In genomic region chr3:87225659-87226058, GRCh38 we compare ENCODE assay signal across 14 cellular contexts. TPM values are rescaled to one million over a fixed set of nuclear protein-coding genes. Genes with fewer than 3 reads are reported as not detected.
A peak's percentile ranks its signal among the peaks of the same experiment; 100 is the strongest.
DNase-seq lines count a peak whose midpoint lies in the region; ATAC-seq and TF ChIP-seq lines count a peak whose summit lies in the region.
"Had no signal": no experiment of that assay in that cellular context is flagged by ENCODE, and none has a peak within 500 bp of the region (broad histone marks: within the 10 kb centered on the region; RNA-seq: fewer than 3 reads in every experiment).

No MANE protein-coding gene starts in this region.

- DNase-seq in CD4-positive, alpha-beta T cell = no peak
- no peak for DNase-seq in activated naive CD8-positive, alpha-beta T cell treated with anti-CD3 and anti-CD28 coated beads, Interleukin-2, amount 50 U/mL, for 24 hours
- peak; percentile 25 for DNase-seq in midbrain (lab: John Stamatoyannopoulos, UW)
- no peak for DNase-seq in OCI-M2 (lab: John Stamatoyannopoulos, UW; ENCODE audit: unreplicated experiment)
- no peak for DNase-seq in effector memory CD4-positive, alpha-beta T cell
- DNase-seq: amniotic stem cell, lower lobe of right lung, NCI-H82, T1000 had no signal

- H3K36me3 ChIP-seq in HEK293 (ENCODE audit: control insufficient read depth in 2 of 2, insufficient read depth in 1 of 2, low read length in 2 of 2) = no peaks in the 10 kb centered on the region
- H3K36me3 ChIP-seq in effector memory CD4-positive, alpha-beta T cell (ENCODE audit: control insufficient read depth, insufficient read depth, low read length) = peaks cover 3% of the 10 kb centered on the region
- H3K36me3 ChIP-seq: lower lobe of right lung had no signal

- H3K27me3 Mint-ChIP-seq in CD4-positive, alpha-beta T cell = peaks cover 22% of the 10 kb centered on the region
- H3K27me3 Mint-ChIP-seq in activated naive CD8-positive, alpha-beta T cell treated with anti-CD3 and anti-CD28 coated beads, Interleukin-2, amount 50 U/mL, for 24 hours = peaks cover 22% of the 10 kb centered on the region

- CTCF ChIA-PET in CD4-positive, alpha-beta T cell (lab: Charles Lee) = interaction anchor here (1.5 kb wide), 1 partner anchor 13 kb away, joined by 4 read pairs; no protein-coding TSS in a partner anchor
- CTCF ChIA-PET in HEK293 (lab: Yijun Ruan, JAX) = no interaction called here

- ATAC-seq in CD4-positive, alpha-beta T cell (ENCODE audit: poor library complexity) = no peak
- ATAC-seq in activated naive CD8-positive, alpha-beta T cell treated with anti-CD3 and anti-CD28 coated beads, Interleukin-2, amount 50 U/mL, for 24 hours = no peak
- ATAC-seq in GM18870 (IDR thresholded peaks at IDR 0.05; ENCODE audit: unreplicated experiment) (no peak), SK-N-SH treated with all-trans-retinoic acid at 6 μM for 48 hours (no peak)

- intact Hi-C loops in CD4-positive, alpha-beta T cell (cut with DNase I, micrococcal nuclease) = loop anchor here in 1 of 2 experiments (5.0 kb wide), 1 partner anchor 922 kb away; the partner anchor contains the start of gene C3orf38

- H3K4me3 Mint-ChIP-seq in CD4-positive, alpha-beta T cell = peak overlapping the region; percentile 85
- H3K4me3 Mint-ChIP-seq in activated naive CD8-positive, alpha-beta T cell treated with anti-CD3 and anti-CD28 coated beads, Interleukin-2, amount 50 U/mL, for 24 hours = peak overlapping the region; percentile 51

- H3K27ac ChIP-seq in CD4-positive, alpha-beta T cell (ENCODE audit: low read depth, low read length) = no peak overlapping the region
- H3K27ac ChIP-seq in HEK293 (ENCODE audit: extremely low read depth, low read depth, low read length) = no peak overlapping the region
- no peak overlapping the region for H3K27ac ChIP-seq in effector memory CD4-positive, alpha-beta T cell (ENCODE audit: insufficient read depth, low read length, poor library complexity, severe bottlenecking)
- H3K27ac ChIP-seq: lower lobe of right lung had no signal

- no peak overlapping the region for H3K4me3 ChIP-seq in HEK293 (ENCODE audit: low read depth, low read length)
- H3K4me3 ChIP-seq in effector memory CD4-positive, alpha-beta T cell (ENCODE audit: insufficient read depth, low read depth, low read length, poor library complexity, severe bottlenecking) = no peak overlapping the region

- peak overlapping the region; percentile 93 for H3K27ac Mint-ChIP-seq in CD4-positive, alpha-beta T cell
- H3K27ac Mint-ChIP-seq in activated naive CD8-positive, alpha-beta T cell treated with anti-CD3 and anti-CD28 coated beads, Interleukin-2, amount 50 U/mL, for 24 hours = peak overlapping the region; percentile 31

- peaks cover 38% of the 10 kb centered on the region for H3K4me1 Mint-ChIP-seq in CD4-positive, alpha-beta T cell (ENCODE audit: low read depth)
- H3K4me1 Mint-ChIP-seq in activated naive CD8-positive, alpha-beta T cell treated with anti-CD3 and anti-CD28 coated beads, Interleukin-2, amount 50 U/mL, for 24 hours = peaks cover 25% of the 10 kb centered on the region

- peaks cover 18% of the 10 kb centered on the region for H3K36me3 Mint-ChIP-seq in CD4-positive, alpha-beta T cell (ENCODE audit: low read depth)
- H3K36me3 Mint-ChIP-seq in activated naive CD8-positive, alpha-beta T cell treated with anti-CD3 and anti-CD28 coated beads, Interleukin-2, amount 50 U/mL, for 24 hours (ENCODE audit: low read depth) = no peaks in the 10 kb centered on the region

- no peak for TF ChIP-seq CTCF in CD4-positive, alpha-beta T cell (IDR thresholded peaks at IDR 0.05)
- no peak for TF ChIP-seq CTCF in HEK293 (tag by site-specific recombination; IDR thresholded peaks at IDR 0.05)

- no peaks in the 10 kb centered on the region for H3K9me3 ChIP-seq in CD4-positive, alpha-beta T cell (ENCODE audit: control insufficient read depth, low read length)
- no peaks in the 10 kb centered on the region for H3K9me3 ChIP-seq in HEK293 (ENCODE audit: control insufficient read depth, insufficient read depth, low read depth, low read length)
- no peaks in the 10 kb centered on the region for H3K9me3 ChIP-seq in effector memory CD4-positive, alpha-beta T cell (ENCODE audit: control insufficient read depth, low read length)
- H3K9me3 ChIP-seq: lower lobe of right lung had no signal

- POLR2A ChIA-PET in CD4-positive, alpha-beta T cell (lab: Charles Lee) = interaction anchor here (1.4 kb wide), 1 partner anchor 924 kb away, joined by 4 read pairs; the partner anchor contains the start of gene C3orf38
- POLR2A ChIA-PET in HEK293 (lab: Yijun Ruan, JAX) = no interaction called here

- H3K27me3 ChIP-seq in CD4-positive, alpha-beta T cell (ENCODE audit: control insufficient read depth, insufficient read depth, low read length) = peaks cover 15% of the 10 kb centered on the region
- H3K27me3 ChIP-seq in effector memory CD4-positive, alpha-beta T cell (replicated peaks; ENCODE audit: control insufficient read depth, insufficient read depth, low read length, poor library complexity, severe bottlenecking) = peaks cover 3% of the 10 kb centered on the region

- peaks cover 2% of the 10 kb centered on the region for H3K9me3 Mint-ChIP-seq in CD4-positive, alpha-beta T cell
- H3K9me3 Mint-ChIP-seq in activated naive CD8-positive, alpha-beta T cell treated with anti-CD3 and anti-CD28 coated beads, Interleukin-2, amount 50 U/mL, for 24 hours = peaks cover 4% of the 10 kb centered on the region

- no peaks in the 10 kb centered on the region for H3K4me1 ChIP-seq in HEK293 (ENCODE audit: control insufficient read depth, insufficient read depth, low read length)
- peaks cover 11% of the 10 kb centered on the region for H3K4me1 ChIP-seq in effector memory CD4-positive, alpha-beta T cell (ENCODE audit: control insufficient read depth, insufficient read depth, low read length, poor library complexity, severe bottlenecking)

TF ChIP-seq in HEK293, 187 proteins besides CTCF, POLR2A, EP300 and RAD21:
- TF ChIP-seq ZBTB48 (tag by site-specific recombination; IDR thresholded peaks at IDR 0.05) = no peak
- no peak for TF ChIP-seq ZNF157 (tag by site-specific recombination; IDR thresholded peaks at IDR 0.05)
- peak; percentile 25; the same call in 1 of the 2 replicates for TF ChIP-seq ZNF341 (tag by site-specific recombination; IDR thresholded peaks at IDR 0.05; ENCODE audit: low read depth)
- peak; percentile 57 for TF ChIP-seq ZIC2 (tag by site-specific recombination; IDR thresholded peaks at IDR 0.05)
- TF ChIP-seq ZBTB6 (tag by site-specific recombination; IDR thresholded peaks at IDR 0.05) = peak; percentile 81

TF ChIP-seq in SK-N-SH treated with all-trans-retinoic acid at 6 μM for 48 hours, 23 proteins besides CTCF, POLR2A, EP300 and RAD21:
- no peak for TF ChIP-seq ZNF565 (CRISPR knock-in tag; conservative IDR thresholded peaks at IDR 0.05; ENCODE audit: low read depth)
- no peak for TF ChIP-seq POU6F1 (CRISPR knock-in tag; IDR thresholded peaks at IDR 0.05; ENCODE audit: borderline replicate concordance, low read depth)
- no peak for TF ChIP-seq PPARA (CRISPR knock-in tag; IDR thresholded peaks at IDR 0.05; ENCODE audit: borderline replicate concordance)
- TF ChIP-seq RARB (CRISPR knock-in tag; IDR thresholded peaks at IDR 0.05) = no peak
- TF ChIP-seq ZFP3 (CRISPR knock-in tag; IDR thresholded peaks at IDR 0.05) = no peak
- TF ChIP-seq TCF4 (CRISPR knock-in tag; IDR thresholded peaks at IDR 0.05; ENCODE audit: borderline replicate concordance) = no peak
- TF ChIP-seq, protein P1, sequence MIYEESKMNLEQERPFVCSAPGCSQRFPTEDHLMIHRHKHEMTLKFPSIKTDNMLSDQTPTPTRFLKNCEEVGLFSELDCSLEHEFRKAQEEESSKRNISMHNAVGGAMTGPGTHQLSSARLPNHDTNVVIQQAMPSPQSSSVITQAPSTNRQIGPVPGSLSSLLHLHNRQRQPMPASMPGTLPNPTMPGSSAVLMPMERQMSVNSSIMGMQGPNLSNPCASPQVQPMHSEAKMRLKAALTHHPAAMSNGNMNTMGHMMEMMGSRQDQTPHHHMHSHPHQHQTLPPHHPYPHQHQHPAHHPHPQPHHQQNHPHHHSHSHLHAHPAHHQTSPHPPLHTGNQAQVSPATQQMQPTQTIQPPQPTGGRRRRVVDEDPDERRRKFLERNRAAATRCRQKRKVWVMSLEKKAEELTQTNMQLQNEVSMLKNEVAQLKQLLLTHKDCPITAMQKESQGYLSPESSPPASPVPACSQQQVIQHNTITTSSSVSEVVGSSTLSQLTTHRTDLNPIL (CRISPR knock-in tag; IDR thresholded peaks at IDR 0.05; ENCODE audit: low read depth) = no peak
- TF ChIP-seq OSR1 (CRISPR knock-in tag; IDR thresholded peaks at IDR 0.05) = no peak
- no peak for TF ChIP-seq ARNTL (CRISPR knock-in tag; IDR thresholded peaks at IDR 0.05; ENCODE audit: borderline replicate concordance, low read depth)

RNA-seq across cellular contexts. Expression of gene CHMP2B, which starts 1.4 kb away (rescaled TPM):
- 10 to 100 TPM; 24.7 to 31.5 TPM for total RNA-seq in CD4-positive, alpha-beta T cell

RNA-seq across cellular contexts. Expression of gene POU1F1, which starts 50.7 kb away (rescaled TPM):
- total RNA-seq in CD4-positive, alpha-beta T cell = not detected
- total RNA-seq: Daoy, HT1080, lower lobe of right lung had no signal
